ENCODE assay signal across 19 cellular contexts in the genomic region with DNA sequence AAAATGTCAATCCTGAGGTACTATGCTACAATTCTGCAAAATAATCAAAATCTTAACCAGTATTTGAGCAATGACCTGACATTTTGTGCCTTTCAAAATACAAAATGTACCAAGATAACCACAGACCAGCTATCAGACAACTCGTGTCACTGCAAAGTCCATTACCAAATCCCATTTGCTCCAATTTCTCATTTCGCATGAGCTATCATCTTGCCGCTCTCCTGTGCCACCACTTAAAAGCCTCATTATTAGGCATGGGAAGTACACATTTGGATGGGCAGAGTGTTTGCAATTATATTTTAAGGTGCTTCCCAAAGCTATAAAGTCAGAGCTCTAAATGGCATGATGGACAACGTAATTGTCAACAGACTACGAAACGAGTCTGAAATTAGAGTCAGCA.
DNase-seq lines count a peak whose midpoint lies in the region; ATAC-seq and TF ChIP-seq lines count a peak whose summit lies in the region.
"Had no signal": no experiment of that assay in that cellular context is flagged by ENCODE, and none has a peak within 500 bp of the region (broad histone marks: within the 10 kb centered on the region; RNA-seq: fewer than 3 reads in every experiment).

No MANE protein-coding gene starts in this region.

- intact Hi-C loops in cardiac septum (cut with DNase I) = no loop called here

- H3K9me3 ChIP-seq in right atrium auricular region = no peaks in the 10 kb centered on the region
- H3K9me3 ChIP-seq in adipocyte (ENCODE audit: control insufficient read depth, low read length) = peaks cover 4% of the 10 kb centered on the region
- H3K9me3 ChIP-seq in subcutaneous abdominal adipose tissue (ENCODE audit: control insufficient read depth in 5 of 5, low read length in 5 of 5) = no peaks in the 10 kb centered on the region
- H3K9me3 ChIP-seq: Peyer's patch had no signal

- H3K27me3 ChIP-seq in right atrium auricular region = no peaks in the 10 kb centered on the region
- peaks cover 5% of the 10 kb centered on the region for H3K27me3 ChIP-seq in adipocyte (replicated peaks; ENCODE audit: control insufficient read depth, insufficient read depth, low read length)
- no peaks in the 10 kb centered on the region for H3K27me3 ChIP-seq in subcutaneous abdominal adipose tissue (ENCODE audit: control insufficient read depth in 5 of 5, insufficient read depth in 4 of 5, low read length in 5 of 5)
- H3K27me3 ChIP-seq: Peyer's patch had no signal

- H3K4me1 ChIP-seq in right atrium auricular region = peaks cover 0 to 11% of the 10 kb centered on the region in 2 donors
- H3K4me1 ChIP-seq in adipocyte (ENCODE audit: control insufficient read depth, insufficient read depth, low read length) = peaks cover 22% of the 10 kb centered on the region
- H3K4me1 ChIP-seq in subcutaneous abdominal adipose tissue (ENCODE audit: control insufficient read depth in 5 of 5, insufficient read depth in 5 of 5, low read length in 5 of 5) = peaks cover 7 to 41% (median 31%) of the 10 kb centered on the region in 5 donors
- H3K4me1 ChIP-seq: Peyer's patch had no signal

- no peaks in the 10 kb centered on the region for H3K36me3 ChIP-seq in right atrium auricular region
- H3K36me3 ChIP-seq in adipocyte (ENCODE audit: control insufficient read depth, insufficient read depth, low read length, severe bottlenecking) = no peaks in the 10 kb centered on the region
- no peaks in the 10 kb centered on the region for H3K36me3 ChIP-seq in subcutaneous abdominal adipose tissue (ENCODE audit: control insufficient read depth in 5 of 5, insufficient read depth in 5 of 5, low read length in 5 of 5)
- H3K36me3 ChIP-seq: Peyer's patch had no signal

- DNase-seq in right atrium auricular region (ENCODE audit: low spot score) (no peak), cardiac septum (ENCODE audit: low spot score) (no peak), adipocyte (ENCODE audit: low read depth) (no peak), left lobe of liver (ENCODE audit: low spot score) (no peak), NCI-H1048 (lab: John Stamatoyannopoulos, UW) (no peak)
- DNase-seq: DMS 273 treated with DMSO at 0.1 percent for 48 hours; DND-41; Karpas-422; MM.1S; NCI-H1105 treated with DMSO at 0.1 percent for 48 hours; NCI-H187; NCI-H2171; NCI-H526; NK-92 treated with Interleukin-12 subunit alpha and Interleukin-12 subunit beta, amount 100 ng/mL, for 24 hours; Peyer's patch; SW 1271 had no signal

- peak overlapping the region; percentile 18 to 28 for H3K27ac ChIP-seq in right atrium auricular region
- H3K27ac ChIP-seq in subcutaneous abdominal adipose tissue (ENCODE audit: low read depth, low read length) = peak overlapping the region; percentile 35
- H3K27ac ChIP-seq: Peyer's patch had no signal

- H3K9ac ChIP-seq in adipocyte (ENCODE audit: low read length) (no peak overlapping the region), subcutaneous abdominal adipose tissue (ENCODE audit: low read length in 5 of 5) (no peak overlapping the region)

- TF ChIP-seq CTCF in right atrium auricular region (IDR thresholded peaks at IDR 0.05) = no peak

- ATAC-seq in left lobe of liver (peak; percentile 13), HG03095 (IDR thresholded peaks at IDR 0.05; ENCODE audit: unreplicated experiment) (no peak), GM21737 (IDR thresholded peaks at IDR 0.05; ENCODE audit: unreplicated experiment) (no peak)

- no peak overlapping the region for H3K4me3 ChIP-seq in right atrium auricular region
- H3K4me3 ChIP-seq in adipocyte (ENCODE audit: low read length) = peak overlapping the region; percentile 5
- H3K4me3 ChIP-seq in subcutaneous abdominal adipose tissue (ENCODE audit: low read depth in 1 of 5, low read length in 5 of 5) = no peak overlapping the region
- H3K4me3 ChIP-seq: Peyer's patch had no signal
